1 cellular context compared by ENCODE assay signal in the genomic region with DNA sequence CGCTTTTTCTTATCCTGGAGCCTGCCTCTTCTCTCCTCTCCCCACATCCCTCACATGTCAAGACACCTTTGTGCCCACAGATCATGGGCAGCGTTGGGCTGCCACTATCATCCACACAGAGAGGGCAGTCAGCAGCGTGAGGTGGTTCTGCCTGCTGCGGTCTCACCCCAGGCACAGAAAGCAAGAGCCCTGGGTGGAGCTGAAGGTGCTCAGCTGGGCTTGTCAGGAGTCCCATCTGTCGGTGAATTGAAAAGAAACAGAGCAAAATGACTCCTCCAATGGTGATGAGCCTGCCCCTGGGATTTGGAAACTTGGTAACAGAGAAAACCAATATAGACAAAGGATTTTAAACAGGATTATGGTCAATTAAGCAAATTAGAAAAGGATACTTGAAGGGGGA.
TF ChIP-seq lines count a peak whose summit lies in the region.

No MANE protein-coding gene starts in this region.

TF ChIP-seq in GM23338, 12 proteins besides CTCF, POLR2A, EP300 and RAD21 (continued from another document):
- no peak for TF ChIP-seq ZNF462 (CRISPR knock-in tag; IDR thresholded peaks at IDR 0.05)
- TF ChIP-seq, protein P1, sequence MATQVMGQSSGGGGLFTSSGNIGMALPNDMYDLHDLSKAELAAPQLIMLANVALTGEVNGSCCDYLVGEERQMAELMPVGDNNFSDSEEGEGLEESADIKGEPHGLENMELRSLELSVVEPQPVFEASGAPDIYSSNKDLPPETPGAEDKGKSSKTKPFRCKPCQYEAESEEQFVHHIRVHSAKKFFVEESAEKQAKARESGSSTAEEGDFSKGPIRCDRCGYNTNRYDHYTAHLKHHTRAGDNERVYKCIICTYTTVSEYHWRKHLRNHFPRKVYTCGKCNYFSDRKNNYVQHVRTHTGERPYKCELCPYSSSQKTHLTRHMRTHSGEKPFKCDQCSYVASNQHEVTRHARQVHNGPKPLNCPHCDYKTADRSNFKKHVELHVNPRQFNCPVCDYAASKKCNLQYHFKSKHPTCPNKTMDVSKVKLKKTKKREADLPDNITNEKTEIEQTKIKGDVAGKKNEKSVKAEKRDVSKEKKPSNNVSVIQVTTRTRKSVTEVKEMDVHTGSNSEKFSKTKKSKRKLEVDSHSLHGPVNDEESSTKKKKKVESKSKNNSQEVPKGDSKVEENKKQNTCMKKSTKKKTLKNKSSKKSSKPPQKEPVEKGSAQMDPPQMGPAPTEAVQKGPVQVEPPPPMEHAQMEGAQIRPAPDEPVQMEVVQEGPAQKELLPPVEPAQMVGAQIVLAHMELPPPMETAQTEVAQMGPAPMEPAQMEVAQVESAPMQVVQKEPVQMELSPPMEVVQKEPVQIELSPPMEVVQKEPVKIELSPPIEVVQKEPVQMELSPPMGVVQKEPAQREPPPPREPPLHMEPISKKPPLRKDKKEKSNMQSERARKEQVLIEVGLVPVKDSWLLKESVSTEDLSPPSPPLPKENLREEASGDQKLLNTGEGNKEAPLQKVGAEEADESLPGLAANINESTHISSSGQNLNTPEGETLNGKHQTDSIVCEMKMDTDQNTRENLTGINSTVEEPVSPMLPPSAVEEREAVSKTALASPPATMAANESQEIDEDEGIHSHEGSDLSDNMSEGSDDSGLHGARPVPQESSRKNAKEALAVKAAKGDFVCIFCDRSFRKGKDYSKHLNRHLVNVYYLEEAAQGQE (IDR thresholded peaks at IDR 0.05; ENCODE audit: unreplicated experiment): no peak
- TF ChIP-seq EZH2 (IDR thresholded peaks at IDR 0.05; ENCODE audit: low read depth, unreplicated experiment): no peak
